ENCODE assay signal across 1 cellular context in the genomic region with DNA sequence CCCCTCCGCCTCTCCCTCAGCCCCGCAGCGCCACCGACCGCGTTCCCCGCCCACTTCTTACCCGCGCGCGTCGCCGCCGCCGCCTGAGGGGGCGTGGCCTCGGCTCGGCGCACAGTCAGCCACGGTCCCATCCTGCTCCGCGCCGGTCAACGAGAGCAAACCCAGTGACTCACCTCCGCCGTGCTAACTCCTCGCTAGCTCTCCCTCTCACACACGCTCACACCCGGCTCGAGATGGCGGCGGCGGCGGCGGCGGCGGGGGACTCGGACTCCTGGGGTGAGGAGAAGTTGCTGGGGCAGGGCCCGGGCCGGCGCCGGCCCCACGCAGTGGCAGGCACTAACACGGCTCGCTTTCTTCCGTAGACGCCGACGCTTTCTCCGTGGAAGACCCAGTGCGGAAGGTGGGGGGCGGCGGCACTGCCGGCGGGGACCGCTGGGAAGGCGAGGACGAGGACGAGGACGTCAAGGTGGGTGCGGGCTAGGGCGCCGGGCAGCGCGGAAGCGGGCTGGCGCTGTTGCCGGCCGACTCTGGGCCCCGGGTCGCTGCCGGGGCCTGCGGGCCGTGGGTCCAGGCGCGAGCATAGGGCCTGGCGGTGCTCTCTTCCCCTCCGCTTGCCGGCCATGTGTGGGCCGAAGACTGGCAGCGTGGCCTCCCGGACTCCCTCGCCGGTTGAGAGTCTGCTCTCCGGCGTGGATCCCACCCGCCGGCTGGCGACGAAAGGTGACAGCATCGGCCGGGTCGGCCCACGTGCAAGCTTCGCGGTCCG.
A peak's percentile ranks its signal among the peaks of the same experiment; 100 is the strongest.
TF ChIP-seq lines count a peak whose summit lies in the region.

A gene with protein sequence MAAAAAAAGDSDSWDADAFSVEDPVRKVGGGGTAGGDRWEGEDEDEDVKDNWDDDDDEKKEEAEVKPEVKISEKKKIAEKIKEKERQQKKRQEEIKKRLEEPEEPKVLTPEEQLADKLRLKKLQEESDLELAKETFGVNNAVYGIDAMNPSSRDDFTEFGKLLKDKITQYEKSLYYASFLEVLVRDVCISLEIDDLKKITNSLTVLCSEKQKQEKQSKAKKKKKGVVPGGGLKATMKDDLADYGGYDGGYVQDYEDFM (plus strand): TSS at position 186 of the 766 bp plus-strand sequence. CDS start 48 bp downstream, at position 234.

TF ChIP-seq in GM23338, 12 proteins besides CTCF, POLR2A, EP300 and RAD21 (continued from another document):
- peak; percentile 93 for TF ChIP-seq POLR2AphosphoS5 (IDR thresholded peaks at IDR 0.05; ENCODE audit: low read depth)
- TF ChIP-seq NANOG (IDR thresholded peaks at IDR 0.05; ENCODE audit: borderline replicate concordance): no peak
- no peak for TF ChIP-seq EZH2 (IDR thresholded peaks at IDR 0.05; ENCODE audit: low read depth, unreplicated experiment)
- no peak for TF ChIP-seq ZNF331 (CRISPR knock-in tag; IDR thresholded peaks at IDR 0.05; ENCODE audit: low read depth)
- no peak for TF ChIP-seq JUNB (IDR thresholded peaks at IDR 0.05; ENCODE audit: unreplicated experiment)
- TF ChIP-seq, protein P1, sequence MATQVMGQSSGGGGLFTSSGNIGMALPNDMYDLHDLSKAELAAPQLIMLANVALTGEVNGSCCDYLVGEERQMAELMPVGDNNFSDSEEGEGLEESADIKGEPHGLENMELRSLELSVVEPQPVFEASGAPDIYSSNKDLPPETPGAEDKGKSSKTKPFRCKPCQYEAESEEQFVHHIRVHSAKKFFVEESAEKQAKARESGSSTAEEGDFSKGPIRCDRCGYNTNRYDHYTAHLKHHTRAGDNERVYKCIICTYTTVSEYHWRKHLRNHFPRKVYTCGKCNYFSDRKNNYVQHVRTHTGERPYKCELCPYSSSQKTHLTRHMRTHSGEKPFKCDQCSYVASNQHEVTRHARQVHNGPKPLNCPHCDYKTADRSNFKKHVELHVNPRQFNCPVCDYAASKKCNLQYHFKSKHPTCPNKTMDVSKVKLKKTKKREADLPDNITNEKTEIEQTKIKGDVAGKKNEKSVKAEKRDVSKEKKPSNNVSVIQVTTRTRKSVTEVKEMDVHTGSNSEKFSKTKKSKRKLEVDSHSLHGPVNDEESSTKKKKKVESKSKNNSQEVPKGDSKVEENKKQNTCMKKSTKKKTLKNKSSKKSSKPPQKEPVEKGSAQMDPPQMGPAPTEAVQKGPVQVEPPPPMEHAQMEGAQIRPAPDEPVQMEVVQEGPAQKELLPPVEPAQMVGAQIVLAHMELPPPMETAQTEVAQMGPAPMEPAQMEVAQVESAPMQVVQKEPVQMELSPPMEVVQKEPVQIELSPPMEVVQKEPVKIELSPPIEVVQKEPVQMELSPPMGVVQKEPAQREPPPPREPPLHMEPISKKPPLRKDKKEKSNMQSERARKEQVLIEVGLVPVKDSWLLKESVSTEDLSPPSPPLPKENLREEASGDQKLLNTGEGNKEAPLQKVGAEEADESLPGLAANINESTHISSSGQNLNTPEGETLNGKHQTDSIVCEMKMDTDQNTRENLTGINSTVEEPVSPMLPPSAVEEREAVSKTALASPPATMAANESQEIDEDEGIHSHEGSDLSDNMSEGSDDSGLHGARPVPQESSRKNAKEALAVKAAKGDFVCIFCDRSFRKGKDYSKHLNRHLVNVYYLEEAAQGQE (IDR thresholded peaks at IDR 0.05; ENCODE audit: unreplicated experiment): no peak
- TF ChIP-seq, protein P2, sequence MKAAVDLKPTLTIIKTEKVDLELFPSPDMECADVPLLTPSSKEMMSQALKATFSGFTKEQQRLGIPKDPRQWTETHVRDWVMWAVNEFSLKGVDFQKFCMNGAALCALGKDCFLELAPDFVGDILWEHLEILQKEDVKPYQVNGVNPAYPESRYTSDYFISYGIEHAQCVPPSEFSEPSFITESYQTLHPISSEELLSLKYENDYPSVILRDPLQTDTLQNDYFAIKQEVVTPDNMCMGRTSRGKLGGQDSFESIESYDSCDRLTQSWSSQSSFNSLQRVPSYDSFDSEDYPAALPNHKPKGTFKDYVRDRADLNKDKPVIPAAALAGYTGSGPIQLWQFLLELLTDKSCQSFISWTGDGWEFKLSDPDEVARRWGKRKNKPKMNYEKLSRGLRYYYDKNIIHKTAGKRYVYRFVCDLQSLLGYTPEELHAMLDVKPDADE (IDR thresholded peaks at IDR 0.05): peak; percentile 30; the same call in 1 of the 2 replicates
- no peak for TF ChIP-seq STAT1 (IDR thresholded peaks at IDR 0.05; ENCODE audit: unreplicated experiment)
